24 cellular contexts compared by ENCODE assay signal in the genomic region with DNA sequence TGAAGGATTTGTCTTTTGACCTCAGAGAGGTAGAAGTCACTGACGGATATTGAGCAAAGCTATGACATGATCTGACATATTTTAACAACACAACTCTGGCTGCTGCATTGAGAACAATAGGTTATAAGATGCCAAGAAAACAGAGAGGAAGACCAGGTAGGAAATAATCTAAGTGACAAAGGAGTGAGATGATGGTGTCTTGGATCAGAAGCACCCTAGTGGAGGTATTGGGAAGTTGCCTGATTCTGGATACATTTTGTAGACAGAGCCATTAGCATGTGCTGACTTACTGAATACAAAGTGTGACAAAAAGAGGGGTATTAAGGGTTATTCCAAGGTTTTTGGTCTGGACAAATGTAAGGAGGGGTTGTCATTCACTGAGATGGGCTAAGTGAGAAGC.
DNase-seq lines count a peak whose midpoint lies in the region; ATAC-seq, FAIRE-seq and TF ChIP-seq lines count a peak whose summit lies in the region.
"Had no signal": no experiment of that assay in that cellular context is flagged by ENCODE, and none has a peak within 500 bp of the region (broad histone marks: within the 10 kb centered on the region; RNA-seq: fewer than 3 reads in every experiment).

No MANE protein-coding gene starts in this region.

- peak in 2 of 3 experiments; percentile 16 to 72; a peak in 1 of 4 replicates for TF ChIP-seq CTCF in H1 (IDR thresholded peaks at IDR 0.05; ENCODE audit: control extremely low read depth in 1 of 3, insufficient read depth in 1 of 3, low read depth in 1 of 3, low read length in 3 of 3)
- peak; percentile 51 for TF ChIP-seq CTCF in neural progenitor cell (IDR thresholded peaks at IDR 0.05)
- no peak for TF ChIP-seq CTCF in left lung (IDR thresholded peaks at IDR 0.05)
- peak in 1 of 6 experiments; percentile 2 for TF ChIP-seq CTCF in Peyer's patch (IDR thresholded peaks at IDR 0.05)

- TF ChIP-seq POLR2A in H1 (IDR thresholded peaks at IDR 0.05; ENCODE audit: control extremely low read depth in 1 of 2, low read depth in 2 of 2, low read length in 2 of 2) (no peak), Peyer's patch (IDR thresholded peaks at IDR 0.05) (no peak)

- H3K4me2 ChIP-seq in H1 (ENCODE audit: insufficient read depth in 1 of 2, low read depth in 2 of 2, low read length in 2 of 2) (no peak overlapping the region), neural progenitor cell (no peak overlapping the region)
- H3K4me2 ChIP-seq: BLaER1 had no signal

- H3K14ac ChIP-seq in H1 (ENCODE audit: insufficient read length): no peak overlapping the region

- H3K4me3 ChIP-seq in Jurkat, Clone E6-1 (ENCODE audit: low read length): no peak overlapping the region
- H3K4me3 ChIP-seq in H1 (ENCODE audit: extremely low read depth in 1 of 4, insufficient read depth in 2 of 4, low read depth in 3 of 4, low read length in 4 of 4): no peak overlapping the region
- H3K4me3 ChIP-seq in neural progenitor cell: no peak overlapping the region
- H3K4me3 ChIP-seq in left lung: no peak overlapping the region
- no peak overlapping the region for H3K4me3 ChIP-seq in Peyer's patch
- H3K4me3 ChIP-seq: BLaER1, psoas muscle, skin epidermis had no signal

- no peak overlapping the region for H2BK12ac ChIP-seq in H1 (ENCODE audit: low read depth, low read length)

- H3K36me3 ChIP-seq in H1 (ENCODE audit: control insufficient read depth in 2 of 4, insufficient read depth in 4 of 4, low read length in 3 of 4) (no peaks in the 10 kb centered on the region), neural progenitor cell (no peaks in the 10 kb centered on the region), left lung (no peaks in the 10 kb centered on the region), Peyer's patch (no peaks in the 10 kb centered on the region)
- H3K36me3 ChIP-seq: BLaER1 had no signal

- no peaks in the 10 kb centered on the region for H3K27me3 Mint-ChIP-seq in neural progenitor cell (ENCODE audit: insufficient read depth, low read depth)
- H3K27me3 Mint-ChIP-seq: brain; stimulated activated naive CD8-positive, alpha-beta T cell treated with anti-CD3 and anti-CD28 coated beads, Interleukin-15, amount 100 ng/mL, for 72 hours had no signal

- no peak overlapping the region for H2AK5ac ChIP-seq in H1 (ENCODE audit: low read depth, low read length)

- H2BK120ac ChIP-seq in H1 (replicated peaks; ENCODE audit: low read depth, low read length): no peak overlapping the region

- H4K8ac ChIP-seq in H1 (ENCODE audit: extremely low read depth, insufficient read depth, low read length): no peak overlapping the region

- H3K79me2 ChIP-seq in H1 (ENCODE audit: control insufficient read depth in 1 of 2, insufficient read depth in 2 of 2, low read length in 2 of 2) (no peaks in the 10 kb centered on the region), neural progenitor cell (ENCODE audit: low read depth) (no peaks in the 10 kb centered on the region)

- H3K27ac ChIP-seq in H1 (ENCODE audit: low read depth, low read length): no peak overlapping the region
- no peak overlapping the region for H3K27ac ChIP-seq in neural progenitor cell
- no peak overlapping the region for H3K27ac ChIP-seq in left lung
- H3K27ac ChIP-seq in Peyer's patch: no peak overlapping the region
- H3K27ac ChIP-seq: BLaER1, psoas muscle, skin epidermis had no signal

- peak; percentile 51 to 57 for TF ChIP-seq RAD21 in H1 (IDR thresholded peaks at IDR 0.05 in 1 of 2, conservative IDR thresholded peaks at IDR 0.05 in 1 of 2; ENCODE audit: low read depth in 2 of 2, low read length in 2 of 2)

- H3K27ac Mint-ChIP-seq in neural progenitor cell: no peak overlapping the region
- H3K27ac Mint-ChIP-seq: brain; stimulated activated naive CD8-positive, alpha-beta T cell treated with anti-CD3 and anti-CD28 coated beads, Interleukin-15, amount 100 ng/mL, for 72 hours; T-helper 2 cell treated with Interferon-gamma antibody and Interleukin-4, amounts not matched to agents 5 μg/mL and 100 μg/mL, for 36 hours had no signal

- WGBS in H1 (ENCODE audit: extremely low coverage in 1 of 2, insufficient coverage in 1 of 2, insufficient read length in 1 of 2, insufficient replicate concordance in 2 of 2, low coverage in 1 of 2, low lambda C conversion rate in 2 of 2, missing lambda C conversion rate in 1 of 2), 2 experiments: 78% methylated on average over 1 of the region's 1 CpG; no CpG with 5 or more reads in 1 of the 2 experiments

- H3K23me2 ChIP-seq in H1 (ENCODE audit: low read depth, low read length): no peaks in the 10 kb centered on the region

- H4K5ac ChIP-seq in H1 (ENCODE audit: insufficient read length, low read depth, low read length): no peak overlapping the region

- no peaks in the 10 kb centered on the region for H3K79me1 ChIP-seq in H1 (ENCODE audit: low read depth, low read length)

- H3K18ac ChIP-seq in H1 (ENCODE audit: extremely low read depth, low read length): no peak overlapping the region

- no peak overlapping the region for H3K4ac ChIP-seq in H1 (replicated peaks; ENCODE audit: insufficient read length, low read depth, low read length)

- no peak for ATAC-seq in left lung
- ATAC-seq: left colon; psoas muscle; stimulated activated naive CD8-positive, alpha-beta T cell treated with anti-CD3 and anti-CD28 coated beads, Interleukin-15, amount 100 ng/mL, for 72 hours had no signal

- H3K27me3 ChIP-seq in H1 (replicated peaks in 1 of 4; ENCODE audit: control insufficient read depth in 3 of 4, extremely low read depth in 1 of 4, insufficient read depth in 3 of 4, low read length in 3 of 4) (peaks cover 0 to 1% (median 0%) of the 10 kb centered on the region in 4 experiments; a peak in 1 of 7 replicates), neural progenitor cell (no peaks in the 10 kb centered on the region), left lung (no peaks in the 10 kb centered on the region), Peyer's patch (no peaks in the 10 kb centered on the region)
- H3K27me3 ChIP-seq: BLaER1 had no signal

- intact Hi-C loops in left lung (cut with DNase I): no loop called here

- peak; percentile 35 for DNase-seq in DMS 273 (lab: John Stamatoyannopoulos, UW; ENCODE audit: unreplicated experiment)
- no peak for DNase-seq in DMS 273 treated with DMSO at 0.1 percent for 48 hours (lab: John Stamatoyannopoulos, UW)
- DNase-seq in Jurkat, Clone E6-1 (ENCODE audit: low read depth, low spot score): peak; percentile 7
- DNase-seq in H1 (ENCODE audit: low read depth in 1 of 2, low spot score in 2 of 2): no peak
- peak; percentile 10 for DNase-seq in neural progenitor cell (ENCODE audit: low spot score)
- DNase-seq in left lung: no peak
- no peak for DNase-seq in germinal center (ENCODE audit: low spot score)
- DNase-seq in Peyer's patch: no peak
- DNase-seq: 8988T; KBM-7; left colon; NCI-H1048; NCI-H2081; NCI-H524; psoas muscle; stimulated activated CD4-positive, alpha-beta T cell treated with anti-CD3 and anti-CD28 coated beads, Interleukin-4, amount 100 ng/mL, for 1 hour; stimulated activated naive CD8-positive, alpha-beta T cell treated with anti-CD3 and anti-CD28 coated beads, Interleukin-15, amount 100 ng/mL, for 72 hours; trophoblast cell had no signal

- H2BK15ac ChIP-seq in H1 (ENCODE audit: low read length): no peak overlapping the region

- H3K9me3 ChIP-seq in H1 (ENCODE audit: insufficient read depth in 2 of 2, low read depth in 1 of 2, low read length in 1 of 2) (no peaks in the 10 kb centered on the region), neural progenitor cell (ENCODE audit: low read depth) (no peaks in the 10 kb centered on the region), left lung (peaks cover 0 to 2% of the 10 kb centered on the region in 2 donors), Peyer's patch (no peaks in the 10 kb centered on the region)
- H3K9me3 ChIP-seq: BLaER1, psoas muscle had no signal

- CTCF ChIA-PET in H1 (lab: Charles Lee; ENCODE audit: partially characterized antibody): interaction anchor here (0.7 to 2.4 kb wide), 6 partner anchors 11 to 471 kb away, joined by 3 to 5 read pairs (median 3); no protein-coding TSS in a partner anchor

- H3K9me3 Mint-ChIP-seq in neural progenitor cell: no peaks in the 10 kb centered on the region
- H3K9me3 Mint-ChIP-seq: brain had no signal

- H4K20me1 ChIP-seq in H1 (replicated peaks in 1 of 2; ENCODE audit: control insufficient read depth in 1 of 2, insufficient read depth in 2 of 2, low read length in 2 of 2) (no peaks in the 10 kb centered on the region), neural progenitor cell (ENCODE audit: low read depth) (no peaks in the 10 kb centered on the region)
- H4K20me1 ChIP-seq: BLaER1 had no signal

- H3K36me3 Mint-ChIP-seq in neural progenitor cell: no peaks in the 10 kb centered on the region
- H3K36me3 Mint-ChIP-seq: brain had no signal

- H3K4me1 ChIP-seq in H1 (replicated peaks in 1 of 4; ENCODE audit: control insufficient read depth in 3 of 4, insufficient read depth in 4 of 4, low read length in 3 of 4) (no peaks in the 10 kb centered on the region), neural progenitor cell (no peaks in the 10 kb centered on the region), left lung (no peaks in the 10 kb centered on the region), Peyer's patch (no peaks in the 10 kb centered on the region)
- H3K4me1 ChIP-seq: BLaER1, psoas muscle had no signal

- POLR2A ChIA-PET in H1 (lab: Charles Lee; ENCODE audit: partially characterized antibody): no interaction called here

- peaks cover 2% of the 10 kb centered on the region for H3K4me1 Mint-ChIP-seq in neural progenitor cell
- H3K4me1 Mint-ChIP-seq: brain; stimulated activated naive CD8-positive, alpha-beta T cell treated with anti-CD3 and anti-CD28 coated beads, Interleukin-15, amount 100 ng/mL, for 72 hours had no signal

- no peak overlapping the region for H3K4me3 Mint-ChIP-seq in neural progenitor cell
- H3K4me3 Mint-ChIP-seq: brain; stimulated activated naive CD8-positive, alpha-beta T cell treated with anti-CD3 and anti-CD28 coated beads, Interleukin-15, amount 100 ng/mL, for 72 hours; T-helper 2 cell treated with Interferon-gamma antibody and Interleukin-4, amounts not matched to agents 5 μg/mL and 100 μg/mL, for 36 hours had no signal

- no peaks in the 10 kb centered on the region for H3F3A ChIP-seq in neural progenitor cell (ENCODE audit: low read depth)

- H4K91ac ChIP-seq in H1 (replicated peaks; ENCODE audit: insufficient read length, low read length): no peak overlapping the region

- H3K9ac ChIP-seq in H1 (replicated peaks in 1 of 4; ENCODE audit: extremely low read depth in 1 of 4, low read depth in 3 of 4, low read length in 3 of 4): no peak overlapping the region
- H3K9ac ChIP-seq in neural progenitor cell: no peak overlapping the region
- H3K9ac ChIP-seq: BLaER1 had no signal

- H2AFZ ChIP-seq in H1 (ENCODE audit: low read length): no peak overlapping the region
- no peak overlapping the region for H2AFZ ChIP-seq in neural progenitor cell (replicated peaks)

- H2BK5ac ChIP-seq in H1 (ENCODE audit: low read depth, low read length): no peak overlapping the region

- no peak for TF ChIP-seq EP300 in H1 (IDR thresholded peaks at IDR 0.05; ENCODE audit: borderline replicate concordance in 1 of 2, low read depth in 2 of 2, low read length in 2 of 2)

- H2BK20ac ChIP-seq in H1 (ENCODE audit: low read length): no peak overlapping the region

- H3K23ac ChIP-seq in H1 (ENCODE audit: insufficient read length): no peak overlapping the region

- FAIRE-seq in H1 (lab: Jason Lieb, UNC): peak; percentile 58
- FAIRE-seq: colon, endometrium had no signal

- H3K56ac ChIP-seq in H1 (replicated peaks; ENCODE audit: insufficient read length, low read depth, low read length): no peak overlapping the region

Comparison
In these comparisons a context has a peak if more than half of its experiments do, and no peak if none do; other contexts are left out.
1. DNase-seq: peak in DMS 273 (single experiment), Jurkat, Clone E6-1 (single experiment) and neural progenitor cell (single experiment); none in DMS 273 treated with DMSO at 0.1 percent for 48 hours (single experiment), H1 (0 of 2), left lung (0 of 2), germinal center (single experiment) and Peyer's patch (0 of 3).
2. CTCF ChIP-seq: peak in H1 (2 of 3) and neural progenitor cell (single experiment); none in left lung (0 of 2).